In genomic region chr9:80114241-80114640, GRCh38 we compare ENCODE assay signal across 26 cellular contexts.
"Had no signal": no experiment of that assay in that cellular context is flagged by ENCODE, and none has a peak within 500 bp of the region (broad histone marks: within the 10 kb centered on the region; RNA-seq: fewer than 3 reads in every experiment).

No MANE protein-coding gene starts in this region.

- H3K27me3 ChIP-seq: adrenal gland, body of pancreas had no signal

- H3K9me3 ChIP-seq: adrenal gland, body of pancreas had no signal

- ATAC-seq: activated CD4-positive, CD25-positive, alpha-beta regulatory T cell treated with anti-CD3 and anti-CD28 coated beads, Interleukin-2, amount 50 U/mL, for 24 hours; activated CD8-positive, alpha-beta T cell treated with anti-CD3 and anti-CD28 coated beads for 36 hours; activated naive CD4-positive, alpha-beta T cell treated with anti-CD3 and anti-CD28 coated beads, Interleukin-2, amount 50 U/mL, for 72 hours; body of pancreas; esophagus mucosa; T-helper 17 cell had no signal

- H3K4me1 ChIP-seq: adrenal gland, body of pancreas had no signal

- H3K27ac ChIP-seq: adrenal gland, body of pancreas, WERI-Rb-1 had no signal

- H3K36me3 ChIP-seq: adrenal gland, WERI-Rb-1 had no signal

- H3K4me3 ChIP-seq: adrenal gland, body of pancreas had no signal

- DNase-seq: activated B cell treated with CpG ODN at 0.5 μM for 24 hours; activated CD4-positive, alpha-beta T cell treated with anti-CD3 and anti-CD28 coated beads for 48 hours; activated CD4-positive, alpha-beta T cell treated with anti-CD3 and anti-CD28 coated beads, Interleukin-2, amount 50 U/mL, for 1 hour; activated CD4-positive, alpha-beta T cell treated with anti-CD3 and anti-CD28 coated beads, Interleukin-2, amount 50 U/mL, for 48 hours; activated CD8-positive, alpha-beta memory T cell treated with anti-CD3 and anti-CD28 coated beads for 24 hours; activated CD8-positive, alpha-beta T cell treated with anti-CD3 and anti-CD28 coated beads for 36 hours; activated gamma-delta T cell; activated naive CD4-positive, alpha-beta T cell; activated naive CD4-positive, alpha-beta T cell treated with anti-CD3 and anti-CD28 coated beads, Interleukin-2, amount 10 ng/mL, durations not matched to agents 7 days and 5 days; activated T-cell treated with anti-CD3 and anti-CD28 coated beads, Interleukin-2, amount 50 U/mL, for 48 hours; adrenal gland; amygdala; aorta; body of pancreas; caudate nucleus; effector CD8-positive, alpha-beta T cell; endodermal cell; foreskin fibroblast; head of caudate nucleus; T-helper 1 cell; T-helper 17 cell; T1000; WERI-Rb-1 had no signal
